ENCODE assay signal across 25 cellular contexts in genomic region chr4:31557444-31557843, GRCh38.
DNase-seq lines count a peak whose midpoint lies in the region; ATAC-seq, FAIRE-seq and TF ChIP-seq lines count a peak whose summit lies in the region.
"Had no signal": no experiment of that assay in that cellular context is flagged by ENCODE, and none has a peak within 500 bp of the region (broad histone marks: within the 10 kb centered on the region; RNA-seq: fewer than 3 reads in every experiment).

No MANE protein-coding gene starts in this region.

- in situ Hi-C loops in IMR-90 (cut with MboI; ENCODE audit: low sequenced_read_pairs), result no loop called here

- TF ChIP-seq POLR2A in IMR-90 (IDR thresholded peaks at IDR 0.05; ENCODE audit: low read depth, low read length) (no peak), endothelial cell of umbilical vein (IDR thresholded peaks at IDR 0.05; ENCODE audit: low read depth, low read length) (no peak)

- no peak overlapping the region for H3K23ac ChIP-seq in IMR-90 (ENCODE audit: low read depth, low read length)
- H3K23ac ChIP-seq in neuronal stem cell (ENCODE audit: low read depth, low read length, poor library complexity), result no peak overlapping the region

- CTCF ChIA-PET in IMR-90 (lab: Yijun Ruan, JAX), result interaction anchor here (0.7 kb wide), 1 partner anchor 161 kb away, joined by 3 read pairs; no protein-coding TSS in a partner anchor
- CTCF ChIA-PET in endothelial cell of umbilical vein (lab: Charles Lee), result no interaction called here

- H2AFZ ChIP-seq in IMR-90 (replicated peaks; ENCODE audit: low read length, poor library complexity) (no peak overlapping the region), endothelial cell of umbilical vein (ENCODE audit: low read depth, low read length) (peak overlapping the region; percentile 73), neuronal stem cell (ENCODE audit: low read length) (peak overlapping the region; percentile 27)

- no peaks in the 10 kb centered on the region for H3K27me3 ChIP-seq in IMR-90 (ENCODE audit: control insufficient read depth, insufficient read depth, low read length)
- no peaks in the 10 kb centered on the region for H3K27me3 ChIP-seq in endothelial cell of umbilical vein (ENCODE audit: control insufficient read depth in 2 of 2, insufficient read depth in 2 of 2, low read length in 2 of 2)
- no peaks in the 10 kb centered on the region for H3K27me3 ChIP-seq in neuronal stem cell (ENCODE audit: control insufficient read depth in 3 of 3, insufficient read depth in 3 of 3, low read depth in 1 of 3, low read length in 3 of 3)
- H3K27me3 ChIP-seq: body of pancreas, esophagus muscularis mucosa had no signal

- DNase-seq in IMR-90, result no peak
- DNase-seq in RPMI7951 (ENCODE audit: low read depth), result peak; percentile 0
- DNase-seq in endothelial cell of umbilical vein (ENCODE audit: low read depth, low spot score), result no peak
- no peak for DNase-seq in neuronal stem cell (ENCODE audit: low spot score)
- DNase-seq in OCI-M2 (lab: John Stamatoyannopoulos, UW; ENCODE audit: unreplicated experiment), result no peak
- no peak for DNase-seq in NCI-H1092 treated with DMSO at 0.1 percent for 48 hours (lab: John Stamatoyannopoulos, UW)
- DNase-seq in dermis blood vessel endothelial cell, result no peak
- DNase-seq: activated CD4-positive, alpha-beta T cell treated with anti-CD3 and anti-CD28 coated beads, Interleukin-2, amount 50 U/mL, for 48 hours; activated CD4-positive, CD25-positive, alpha-beta regulatory T cell; activated effector memory CD4-positive, alpha-beta T cell treated with anti-CD3 and anti-CD28 coated beads, Interleukin-2, amount 50 U/mL, for 16 hours; body of pancreas; CD4-positive, alpha-beta memory T cell; DMS 273 treated with DMSO at 0.1 percent for 48 hours; effector memory CD4-positive, alpha-beta T cell; glutamatergic neuron; HFFc6; NCI-H2029 treated with DMSO at 0.1 percent for 48 hours; NCI-H2227 treated with DMSO at 0.1 percent for 48 hours; NCI-H774; Right ventricle myocardium superior; stimulated activated naive CD8-positive, alpha-beta T cell treated with anti-CD3 and anti-CD28 coated beads, Interleukin-15, amount 100 ng/mL, for 72 hours; trophoblast cell had no signal

- no peak overlapping the region for H2BK12ac ChIP-seq in neuronal stem cell (ENCODE audit: low read length)

- no peak overlapping the region for H2BK20ac ChIP-seq in IMR-90 (ENCODE audit: low read depth, low read length)

- no peaks in the 10 kb centered on the region for H3K9me1 ChIP-seq in IMR-90 (ENCODE audit: insufficient read depth, low read length)
- H3K9me1 ChIP-seq in endothelial cell of umbilical vein (replicated peaks; ENCODE audit: control insufficient read depth, extremely low read depth, insufficient read depth, low read length), result no peaks in the 10 kb centered on the region

- dilution Hi-C loops in IMR-90 (cut with HindIII; ENCODE audit: low sequenced_read_pairs, unreplicated experiment), result no loop called here
- dilution Hi-C loops in endothelial cell of umbilical vein (cut with MboI; ENCODE audit: extremely low pct_ligation_motif_present, low sequenced_read_pairs), result no loop called here

- no peaks in the 10 kb centered on the region for H4K20me1 ChIP-seq in IMR-90 (ENCODE audit: insufficient read depth, low read length)
- no peaks in the 10 kb centered on the region for H4K20me1 ChIP-seq in endothelial cell of umbilical vein (replicated peaks; ENCODE audit: control insufficient read depth, extremely low read depth, insufficient read depth, low read length)

- no peak overlapping the region for H2AK9ac ChIP-seq in IMR-90 (replicated peaks; ENCODE audit: low read depth, low read length, poor library complexity)

- no peak for FAIRE-seq in endothelial cell of umbilical vein (lab: Jason Lieb, UNC)
- FAIRE-seq: GM19239 had no signal

- no peak overlapping the region for H3K4ac ChIP-seq in IMR-90 (ENCODE audit: low read depth, low read length)
- H3K4ac ChIP-seq in neuronal stem cell (ENCODE audit: low read length), result no peak overlapping the region

- H4K8ac ChIP-seq in IMR-90 (ENCODE audit: low read depth in 2 of 2, low read length in 2 of 2) (no peak overlapping the region), neuronal stem cell (ENCODE audit: low read depth, low read length) (no peak overlapping the region)

- H3K14ac ChIP-seq in IMR-90 (replicated peaks; ENCODE audit: low read depth, low read length) (no peak overlapping the region), neuronal stem cell (ENCODE audit: low read length) (no peak overlapping the region)

- H2AK5ac ChIP-seq in IMR-90 (ENCODE audit: low read depth, low read length), result no peak overlapping the region
- no peak overlapping the region for H2AK5ac ChIP-seq in neuronal stem cell (ENCODE audit: low read depth, low read length)

- no peak for TF ChIP-seq RAD21 in IMR-90 (IDR thresholded peaks at IDR 0.05; ENCODE audit: low read length)

- H3K9ac ChIP-seq in IMR-90 (ENCODE audit: low read depth, low read length), result no peak overlapping the region
- H3K9ac ChIP-seq in endothelial cell of umbilical vein (replicated peaks; ENCODE audit: extremely low read depth, insufficient read depth, low read length), result no peak overlapping the region
- no peak overlapping the region for H3K9ac ChIP-seq in neuronal stem cell (ENCODE audit: low read depth, low read length, poor library complexity)

- no peaks in the 10 kb centered on the region for H3K79me2 ChIP-seq in endothelial cell of umbilical vein (ENCODE audit: control insufficient read depth, insufficient read depth, low read length)

- BruUV-seq in IMR-90 (replicated peaks; lab: Mats Ljungman, UMichigan), result no TSS peak
- BruUV-seq in endothelial cell of umbilical vein (replicated peaks; lab: Mats Ljungman, UMichigan), result no TSS peak

- H4K5ac ChIP-seq in IMR-90 (ENCODE audit: low read depth, low read length), result no peak overlapping the region

- H2BK120ac ChIP-seq in IMR-90 (ENCODE audit: low read depth, low read length) (no peak overlapping the region), neuronal stem cell (ENCODE audit: low read depth, low read length) (no peak overlapping the region)

- H3K4me1 ChIP-seq in IMR-90 (ENCODE audit: control insufficient read depth, insufficient read depth, low read length), result no peaks in the 10 kb centered on the region
- peaks cover 2% of the 10 kb centered on the region for H3K4me1 ChIP-seq in endothelial cell of umbilical vein (ENCODE audit: control insufficient read depth, extremely low read depth, insufficient read depth, low read length)
- H3K4me1 ChIP-seq in neuronal stem cell (ENCODE audit: control insufficient read depth in 2 of 2, insufficient read depth in 1 of 2, low read depth in 1 of 2, low read length in 2 of 2), result no peaks in the 10 kb centered on the region
- H3K4me1 ChIP-seq: body of pancreas, esophagus muscularis mucosa, prostate gland had no signal

- H4K91ac ChIP-seq in IMR-90 (ENCODE audit: insufficient read depth, low read depth, low read length), result no peak overlapping the region
- no peak overlapping the region for H4K91ac ChIP-seq in neuronal stem cell (ENCODE audit: low read depth, low read length, poor library complexity)

- no CpG with 5 or more reads among the region's 2 CpGs for WGBS in IMR-90 (ENCODE audit: extremely low coverage in 2 of 2, insufficient read length in 1 of 2), 2 experiments
- no CpG with 5 or more reads among the region's 2 CpGs for WGBS in neuronal stem cell (ENCODE audit: extremely low coverage in 2 of 2, insufficient read length in 2 of 2, insufficient replicate concordance in 1 of 2), 2 donors

- H3K27ac ChIP-seq in IMR-90 (ENCODE audit: insufficient read depth, low read length) (no peak overlapping the region), endothelial cell of umbilical vein (ENCODE audit: insufficient read depth, low read depth, low read length) (no peak overlapping the region), neuronal stem cell (replicated peaks; ENCODE audit: low read length) (no peak overlapping the region)
- H3K27ac ChIP-seq: body of pancreas, esophagus muscularis mucosa, prostate gland had no signal

- H2BK15ac ChIP-seq in IMR-90 (ENCODE audit: low read depth, low read length), result no peak overlapping the region
- no peak overlapping the region for H2BK15ac ChIP-seq in neuronal stem cell (ENCODE audit: low read length)

- H3K4me2 ChIP-seq in IMR-90 (ENCODE audit: low read depth, low read length) (no peak overlapping the region), endothelial cell of umbilical vein (ENCODE audit: insufficient read depth, low read length) (no peak overlapping the region), neuronal stem cell (ENCODE audit: insufficient read depth, low read length, poor library complexity, severe bottlenecking) (no peak overlapping the region)

- intact Hi-C loops in IMR-90 (cut with micrococcal nuclease) (no loop called here), endothelial cell of umbilical vein (cut with micrococcal nuclease) (no loop called here)

- H3K18ac ChIP-seq in IMR-90 (ENCODE audit: low read depth, low read length) (no peak overlapping the region), neuronal stem cell (ENCODE audit: low read length) (no peak overlapping the region)

- ATAC-seq in IMR-90 (ENCODE audit: low read depth), result no peak
- ATAC-seq: body of pancreas; stimulated activated naive CD8-positive, alpha-beta T cell treated with anti-CD3 and anti-CD28 coated beads, Interleukin-15, amount 100 ng/mL, for 72 hours had no signal

- H3K4me3 ChIP-seq in IMR-90 (ENCODE audit: insufficient read depth, low read depth, low read length) (no peak overlapping the region), endothelial cell of umbilical vein (replicated peaks in 1 of 3; ENCODE audit: insufficient read depth in 1 of 3, low read depth in 1 of 3, low read length in 3 of 3) (no peak overlapping the region), neuronal stem cell (ENCODE audit: low read length in 2 of 2) (no peak overlapping the region)
- H3K4me3 ChIP-seq: body of pancreas, esophagus muscularis mucosa, prostate gland had no signal

- POLR2A ChIA-PET in IMR-90 (lab: Charles Lee; ENCODE audit: unreplicated experiment), result no interaction called here
- POLR2A ChIA-PET in endothelial cell of umbilical vein (lab: Charles Lee), result no interaction called here

- H3K56ac ChIP-seq in IMR-90 (ENCODE audit: extremely low read depth, insufficient read depth, low read length), result no peak overlapping the region

- no peak overlapping the region for H2BK5ac ChIP-seq in IMR-90 (ENCODE audit: low read depth, low read length, poor library complexity, severe bottlenecking)
- no peak overlapping the region for H2BK5ac ChIP-seq in neuronal stem cell (ENCODE audit: low read length)

- peaks cover 2% of the 10 kb centered on the region; the same call in 1 of the 2 replicates for H3K9me3 ChIP-seq in IMR-90 (ENCODE audit: control insufficient read depth, insufficient read depth, low read length)
- no peaks in the 10 kb centered on the region for H3K9me3 ChIP-seq in endothelial cell of umbilical vein (replicated peaks; ENCODE audit: control insufficient read depth, insufficient read depth, low read length)
- no peaks in the 10 kb centered on the region for H3K9me3 ChIP-seq in neuronal stem cell (replicated peaks in 1 of 2; ENCODE audit: control insufficient read depth in 2 of 2, insufficient read depth in 1 of 2, low read depth in 1 of 2, low read length in 2 of 2)
- H3K9me3 ChIP-seq: body of pancreas, prostate gland had no signal

- TF ChIP-seq CTCF in IMR-90 (conservative IDR thresholded peaks at IDR 0.05; ENCODE audit: low read depth, low read length) (no peak), endothelial cell of umbilical vein (IDR thresholded peaks at IDR 0.05; ENCODE audit: extremely low read depth in 1 of 2, insufficient read depth in 1 of 2, low read depth in 1 of 2, low read length in 2 of 2) (no peak)

- H3K36me3 ChIP-seq in IMR-90 (ENCODE audit: control insufficient read depth, insufficient read depth, low read length) (no peaks in the 10 kb centered on the region), endothelial cell of umbilical vein (ENCODE audit: control insufficient read depth in 2 of 2, extremely low read depth in 1 of 2, insufficient read depth in 2 of 2, low read length in 2 of 2) (no peaks in the 10 kb centered on the region), neuronal stem cell (replicated peaks in 1 of 2; ENCODE audit: control insufficient read depth in 2 of 2, insufficient read depth in 2 of 2, low read length in 2 of 2) (no peaks in the 10 kb centered on the region)
- H3K36me3 ChIP-seq: esophagus muscularis mucosa, prostate gland had no signal

- H3K79me1 ChIP-seq in IMR-90 (ENCODE audit: low read depth in 1 of 2, low read length in 2 of 2) (no peaks in the 10 kb centered on the region), neuronal stem cell (ENCODE audit: low read depth, low read length) (no peaks in the 10 kb centered on the region)
